11 cellular contexts compared by ENCODE assay signal in genomic region chr4:101961144-101961543, GRCh38.
DNase-seq lines count a peak whose midpoint lies in the region; ATAC-seq and TF ChIP-seq lines count a peak whose summit lies in the region.
"Had no signal": no experiment of that assay in that cellular context is flagged by ENCODE, and none has a peak within 500 bp of the region (broad histone marks: within the 10 kb centered on the region; RNA-seq: fewer than 3 reads in every experiment).

No MANE protein-coding gene starts in this region.

- DNase-seq in GM03348 (ENCODE audit: low spot score) (peak; percentile 12), NCI-H446 treated with DMSO at 0.1 percent for 48 hours (lab: John Stamatoyannopoulos, UW) (peak; percentile 98), dedifferentiated amniotic fluid mesenchymal stem cell (ENCODE audit: extremely low spot score) (peak; percentile 63), retinal pigment epithelial cell (ENCODE audit: low read depth) (peak; percentile 55), pons (ENCODE audit: low spot score) (no peak)
- no peak for DNase-seq in activated CD4-positive, CD25-positive, alpha-beta regulatory T cell treated with anti-CD3 and anti-CD28 coated beads, Interleukin-2, amount 50 U/mL, for 72 hours
- DNase-seq: COR-L47; erythroblast; NCI-H1048; stimulated activated CD4-positive, alpha-beta T cell treated with anti-CD3 and anti-CD28 coated beads, Interleukin-4, amount 100 ng/mL, for 24 hours had no signal

- no peak for ATAC-seq in GM21381 (IDR thresholded peaks at IDR 0.05; ENCODE audit: unreplicated experiment)

- H3K4me3 ChIP-seq in retinal pigment epithelial cell (ENCODE audit: low read length): no peak overlapping the region

- TF ChIP-seq CTCF in retinal pigment epithelial cell (conservative IDR thresholded peaks at IDR 0.05; ENCODE audit: low read depth, low read length): no peak

Comparison
In these comparisons a context has a peak if more than half of its experiments do, and no peak if none do; other contexts are left out.
1. DNase-seq: peak in GM03348 (single experiment), NCI-H446 treated with DMSO at 0.1 percent for 48 hours (single experiment), dedifferentiated amniotic fluid mesenchymal stem cell (single experiment) and retinal pigment epithelial cell (single experiment); none in activated CD4-positive, CD25-positive, alpha-beta regulatory T cell treated with anti-CD3 and anti-CD28 coated beads, Interleukin-2, amount 50 U/mL, for 72 hours (single experiment) and pons (single experiment).